In the genomic region with DNA sequence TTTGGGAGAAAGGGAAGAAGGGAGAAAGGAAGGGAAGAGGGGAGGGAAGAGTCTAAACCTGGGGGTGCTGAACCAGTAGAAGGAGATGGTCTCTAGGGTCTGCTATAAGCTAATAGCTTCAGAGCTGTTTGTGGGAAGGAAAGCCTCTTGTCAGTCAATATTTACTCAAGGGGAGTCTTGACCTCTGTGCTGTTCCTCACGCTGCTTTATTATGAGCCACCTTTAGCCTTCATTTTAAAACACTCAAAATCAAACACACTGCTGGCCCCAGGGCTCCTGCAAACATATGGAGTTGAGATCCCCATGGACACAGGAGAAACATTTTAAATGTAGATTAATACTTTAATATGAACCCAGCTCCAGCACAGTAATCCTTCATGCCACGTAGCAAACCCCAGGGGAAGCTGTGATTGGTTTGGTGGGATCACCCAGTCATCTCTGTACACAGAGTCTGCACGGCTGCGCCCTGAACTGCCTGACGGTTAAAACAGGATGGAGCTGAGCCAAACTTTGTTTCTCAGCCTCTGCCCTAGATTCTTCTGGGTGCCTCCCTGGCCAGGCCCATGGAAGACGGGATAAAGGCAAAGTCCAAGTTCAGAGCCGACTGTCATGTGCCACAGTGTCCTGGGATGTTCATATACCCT, we compare ENCODE assay signal across 1 cellular context.
TF ChIP-seq lines count a peak whose summit lies in the region.

No MANE protein-coding gene starts in this region.

TF ChIP-seq in HepG2, 621 proteins besides CTCF, POLR2A, EP300 and RAD21 (continued from another document and continues in another):
- TF ChIP-seq NFAT5 (CRISPR knock-in tag; IDR thresholded peaks at IDR 0.05) (no peak), ZNF781 (CRISPR knock-in tag; IDR thresholded peaks at IDR 0.05; ENCODE audit: borderline replicate concordance, not compliant biosample characterization) (no peak), HOXA3 (CRISPR knock-in tag; IDR thresholded peaks at IDR 0.05) (0 out of 2 replicates have a peak, but pooled peaks have one; percentile 18), HOXA5 (CRISPR knock-in tag; IDR thresholded peaks at IDR 0.05) (no peak), REPIN1 (CRISPR knock-in tag; IDR thresholded peaks at IDR 0.05; ENCODE audit: borderline replicate concordance, low read depth) (no peak), ZNF280D (CRISPR knock-in tag; IDR thresholded peaks at IDR 0.05) (no peak), CSRNP1 (CRISPR knock-in tag; IDR thresholded peaks at IDR 0.05) (no peak), FOSL2 (CRISPR knock-in tag; IDR thresholded peaks at IDR 0.05) (peak; percentile 32; the same call in 1 of the 2 replicates), ZNF749 (CRISPR knock-in tag; IDR thresholded peaks at IDR 0.05; ENCODE audit: borderline replicate concordance) (no peak), ZNF263 (CRISPR knock-in tag; IDR thresholded peaks at IDR 0.05) (0 out of 2 replicates have a peak, but pooled peaks have one; percentile 17), ZNF558 (CRISPR knock-in tag; IDR thresholded peaks at IDR 0.05; ENCODE audit: borderline replicate concordance) (no peak), YEATS2 (CRISPR knock-in tag; IDR thresholded peaks at IDR 0.05; ENCODE audit: borderline replicate concordance) (no peak), MEIS2 (CRISPR knock-in tag; IDR thresholded peaks at IDR 0.05) (no peak), ZNF414 (CRISPR knock-in tag; IDR thresholded peaks at IDR 0.05) (no peak), NBN (conservative IDR thresholded peaks at IDR 0.05) (no peak), PAX8 (CRISPR knock-in tag; IDR thresholded peaks at IDR 0.05; ENCODE audit: borderline replicate concordance) (no peak), IKZF1 (IDR thresholded peaks at IDR 0.05) (no peak), BORCS8-MEF2B (CRISPR knock-in tag; IDR thresholded peaks at IDR 0.05) (no peak), ZNF605 (CRISPR knock-in tag; IDR thresholded peaks at IDR 0.05) (no peak), ZBTB25 (CRISPR knock-in tag; IDR thresholded peaks at IDR 0.05) (no peak), SNRNP70 (IDR thresholded peaks at IDR 0.05; ENCODE audit: low read depth, low read length) (no peak), SRSF1 (optimal IDR thresholded peaks at IDR 0.05; ENCODE audit: low read depth, low read length) (no peak), CREM (IDR thresholded peaks at IDR 0.05) (peak; percentile 44), CREM (CRISPR knock-in tag; IDR thresholded peaks at IDR 0.05) (no peak), HNRNPK (IDR thresholded peaks at IDR 0.05; ENCODE audit: low read depth, low read length, poor library complexity, severe bottlenecking) (no peak), STAT5B (CRISPR knock-in tag; IDR thresholded peaks at IDR 0.05) (no peak), CENPT (CRISPR knock-in tag; IDR thresholded peaks at IDR 0.05; ENCODE audit: low read depth) (no peak), ZNF251 (CRISPR knock-in tag; IDR thresholded peaks at IDR 0.05) (no peak), ZNF556 (CRISPR knock-in tag; IDR thresholded peaks at IDR 0.05; ENCODE audit: borderline replicate concordance) (no peak), NFYB (CRISPR knock-in tag; IDR thresholded peaks at IDR 0.05) (peak; percentile 41; the same call in 1 of the 2 replicates), ZBTB14 (CRISPR knock-in tag; IDR thresholded peaks at IDR 0.05) (no peak), MIXL1 (CRISPR knock-in tag; IDR thresholded peaks at IDR 0.05) (no peak), NCOA2 (CRISPR knock-in tag; IDR thresholded peaks at IDR 0.05) (peak; percentile 27; the same call in 1 of the 2 replicates), ZNF562 (CRISPR knock-in tag; IDR thresholded peaks at IDR 0.05; ENCODE audit: borderline replicate concordance) (no peak), CBX1 (IDR thresholded peaks at IDR 0.05; ENCODE audit: low read depth) (no peak), FOXA1 (IDR thresholded peaks at IDR 0.05) (no peak), FOXA1 (CRISPR knock-in tag; IDR thresholded peaks at IDR 0.05) (peak; percentile 32; the same call in 1 of the 2 replicates), TSC22D2 (CRISPR knock-in tag; IDR thresholded peaks at IDR 0.05; ENCODE audit: borderline replicate concordance) (no peak), ZNF747 (CRISPR knock-in tag; IDR thresholded peaks at IDR 0.05; ENCODE audit: borderline replicate concordance) (no peak), MTF1 (CRISPR knock-in tag; IDR thresholded peaks at IDR 0.05) (no peak), ZNF510 (CRISPR knock-in tag; IDR thresholded peaks at IDR 0.05; ENCODE audit: low read depth) (no peak), BRD4 (CRISPR knock-in tag; IDR thresholded peaks at IDR 0.05) (no peak)
- TF ChIP-seq, protein P1, sequence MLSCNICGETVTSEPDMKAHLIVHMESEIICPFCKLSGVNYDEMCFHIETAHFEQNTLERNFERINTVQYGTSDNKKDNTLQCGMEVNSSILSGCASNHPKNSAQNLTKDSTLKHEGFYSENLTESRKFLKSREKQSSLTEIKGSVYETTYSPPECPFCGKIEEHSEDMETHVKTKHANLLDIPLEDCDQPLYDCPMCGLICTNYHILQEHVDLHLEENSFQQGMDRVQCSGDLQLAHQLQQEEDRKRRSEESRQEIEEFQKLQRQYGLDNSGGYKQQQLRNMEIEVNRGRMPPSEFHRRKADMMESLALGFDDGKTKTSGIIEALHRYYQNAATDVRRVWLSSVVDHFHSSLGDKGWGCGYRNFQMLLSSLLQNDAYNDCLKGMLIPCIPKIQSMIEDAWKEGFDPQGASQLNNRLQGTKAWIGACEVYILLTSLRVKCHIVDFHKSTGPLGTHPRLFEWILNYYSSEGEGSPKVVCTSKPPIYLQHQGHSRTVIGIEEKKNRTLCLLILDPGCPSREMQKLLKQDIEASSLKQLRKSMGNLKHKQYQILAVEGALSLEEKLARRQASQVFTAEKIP (CRISPR knock-in tag; IDR thresholded peaks at IDR 0.05; ENCODE audit: borderline replicate concordance): no peak
- TF ChIP-seq, protein P2, sequence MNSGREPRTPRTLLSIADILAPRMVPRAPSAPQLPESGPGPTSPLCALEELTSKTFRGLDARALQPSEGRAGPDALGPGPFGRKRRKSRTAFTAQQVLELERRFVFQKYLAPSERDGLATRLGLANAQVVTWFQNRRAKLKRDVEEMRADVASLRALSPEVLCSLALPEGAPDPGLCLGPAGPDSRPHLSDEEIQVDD (CRISPR knock-in tag; IDR thresholded peaks at IDR 0.05; ENCODE audit: borderline replicate concordance): no peak
- TF ChIP-seq, protein P3, sequence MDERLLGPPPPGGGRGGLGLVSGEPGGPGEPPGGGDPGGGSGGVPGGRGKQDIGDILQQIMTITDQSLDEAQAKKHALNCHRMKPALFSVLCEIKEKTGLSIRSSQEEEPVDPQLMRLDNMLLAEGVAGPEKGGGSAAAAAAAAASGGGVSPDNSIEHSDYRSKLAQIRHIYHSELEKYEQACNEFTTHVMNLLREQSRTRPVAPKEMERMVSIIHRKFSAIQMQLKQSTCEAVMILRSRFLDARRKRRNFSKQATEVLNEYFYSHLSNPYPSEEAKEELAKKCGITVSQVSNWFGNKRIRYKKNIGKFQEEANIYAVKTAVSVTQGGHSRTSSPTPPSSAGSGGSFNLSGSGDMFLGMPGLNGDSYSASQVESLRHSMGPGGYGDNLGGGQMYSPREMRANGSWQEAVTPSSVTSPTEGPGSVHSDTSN (CRISPR knock-in tag; IDR thresholded peaks at IDR 0.05): no peak
- TF ChIP-seq, protein P4, sequence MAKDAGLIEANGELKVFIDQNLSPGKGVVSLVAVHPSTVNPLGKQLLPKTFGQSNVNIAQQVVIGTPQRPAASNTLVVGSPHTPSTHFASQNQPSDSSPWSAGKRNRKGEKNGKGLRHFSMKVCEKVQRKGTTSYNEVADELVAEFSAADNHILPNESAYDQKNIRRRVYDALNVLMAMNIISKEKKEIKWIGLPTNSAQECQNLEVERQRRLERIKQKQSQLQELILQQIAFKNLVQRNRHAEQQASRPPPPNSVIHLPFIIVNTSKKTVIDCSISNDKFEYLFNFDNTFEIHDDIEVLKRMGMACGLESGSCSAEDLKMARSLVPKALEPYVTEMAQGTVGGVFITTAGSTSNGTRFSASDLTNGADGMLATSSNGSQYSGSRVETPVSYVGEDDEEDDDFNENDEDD (CRISPR knock-in tag; IDR thresholded peaks at IDR 0.05; ENCODE audit: borderline replicate concordance): no peak
